ENCODE assay signal across 9 cellular contexts in genomic region chr3:188900421-188900941, GRCh38.
DNase-seq lines count a peak whose midpoint lies in the region; TF ChIP-seq lines count a peak whose summit lies in the region.
"Had no signal": no experiment of that assay in that cellular context is flagged by ENCODE, and none has a peak within 500 bp of the region (broad histone marks: within the 10 kb centered on the region; RNA-seq: fewer than 3 reads in every experiment).

No MANE protein-coding gene starts in this region.

- H3K27ac ChIP-seq in RWPE1 = peak overlapping the region; percentile 54
- peak overlapping the region in 1 of 2 donors; percentile 36 for H3K27ac ChIP-seq in testis
- H3K27ac ChIP-seq in SJCRH30 = no peak overlapping the region

- in situ Hi-C loops in GM13977 (cut with MboI; ENCODE audit: low pct_unique_long_range_greater_than_20kb, low sequenced_read_pairs, unreplicated experiment) = no loop called here

- H3K4me3 ChIP-seq in testis (no peak overlapping the region), SJCRH30 (no peak overlapping the region)

- TF ChIP-seq CTCF in RWPE1 (conservative IDR thresholded peaks at IDR 0.05; ENCODE audit: low read depth) (no peak), testis (IDR thresholded peaks at IDR 0.05) (no peak), GM13977 (IDR thresholded peaks at IDR 0.05; ENCODE audit: extremely low read depth, insufficient read depth, missing control alignments) (no peak)

- H3K9me3 ChIP-seq in testis = no peaks in the 10 kb centered on the region
- H3K9me3 ChIP-seq in SJCRH30 (replicated peaks) = no peaks in the 10 kb centered on the region

- H3K4me1 ChIP-seq in testis = no peaks in the 10 kb centered on the region
- H3K4me1 ChIP-seq in SJCRH30 = no peaks in the 10 kb centered on the region

- POLR2A ChIA-PET in RWPE1 (lab: Yijun Ruan, JAX; ENCODE audit: low non-redundant PET) = no interaction called here

- no peak for TF ChIP-seq POLR2A in testis (IDR thresholded peaks at IDR 0.05)

- CTCF ChIA-PET in RWPE1 (lab: Yijun Ruan, JAX) = interaction anchor here (0.6 to 0.7 kb wide), 4 partner anchors 23 to 1232 kb away, joined by 3 to 8 read pairs (median 6); no protein-coding TSS in a partner anchor

- no peaks in the 10 kb centered on the region for H3K27me3 ChIP-seq in testis
- no peaks in the 10 kb centered on the region for H3K27me3 ChIP-seq in SJCRH30

- intact Hi-C loops in testis (cut with DNase I; ENCODE audit: low total_unique reads) = no loop called here

- DNase-seq in DMS53 (lab: John Stamatoyannopoulos, UW) = peak; percentile 5
- DNase-seq in RWPE1 (ENCODE audit: low spot score) = peak; percentile 91
- DNase-seq in fibroblast of peridontal ligament (ENCODE audit: extremely low read depth) = peak; percentile 71
- DNase-seq in pulmonary artery endothelial cell (ENCODE audit: low read depth, low spot score) = peak; percentile 73
- no peak for DNase-seq in testis
- DNase-seq in GM13977 (ENCODE audit: low spot score) = no peak
- DNase-seq in nucleus accumbens (lab: John Stamatoyannopoulos, UW) = no peak
- DNase-seq in SJCRH30 = no peak
- DNase-seq: NCI-H510A treated with DMSO at 0.1 percent for 48 hours had no signal

- WGBS in testis, 2 donors = 70 to 80% methylated on average over 2 of the region's 2 CpGs

- H3K36me3 ChIP-seq in testis (ENCODE audit: low read depth, missing control alignments) (no peaks in the 10 kb centered on the region), SJCRH30 (no peaks in the 10 kb centered on the region)

Comparison
In these comparisons a context has a peak if more than half of its experiments do, and no peak if none do; other contexts are left out.
1. DNase-seq: peak in DMS53 (single experiment), RWPE1 (single experiment), fibroblast of peridontal ligament (single experiment) and pulmonary artery endothelial cell (single experiment); none in testis (single experiment), GM13977 (single experiment), nucleus accumbens (0 of 56) and SJCRH30 (0 of 2).